In genomic region chr12:43789941-43790340, GRCh38 we compare ENCODE assay signal across 10 cellular contexts. TPM values are rescaled to one million over a fixed set of nuclear protein-coding genes. Genes with fewer than 3 reads are reported as not detected.
DNase-seq lines count a peak whose midpoint lies in the region; ATAC-seq and TF ChIP-seq lines count a peak whose summit lies in the region.
"Had no signal": no experiment of that assay in that cellular context is flagged by ENCODE, and none has a peak within 500 bp of the region (broad histone marks: within the 10 kb centered on the region; RNA-seq: fewer than 3 reads in every experiment).

No MANE protein-coding gene starts in this region.

- no peak for TF ChIP-seq CTCF in PC-3 (conservative IDR thresholded peaks at IDR 0.05; ENCODE audit: low read depth, low read length)

- H3K36me3 Mint-ChIP-seq in stimulated activated naive B cell treated with anti-CD40 and anti-IgM and Interleukin-4, amounts not matched to agents 10 μg/mL and 1 μg/mL and 100 μg/mL, for 72 hours = peaks cover 23 to 33% of the 10 kb centered on the region in 2 donors

- POLR2A ChIA-PET in PC-3 (lab: Charles Lee; ENCODE audit: unreplicated experiment) = no interaction called here

- no peak overlapping the region for H3K4me3 ChIP-seq in PC-3 (ENCODE audit: low read length)
- H3K4me3 ChIP-seq: right atrium auricular region had no signal

- H3K27me3 Mint-ChIP-seq in stimulated activated naive B cell treated with anti-CD40 and anti-IgM and Interleukin-4, amounts not matched to agents 10 μg/mL and 1 μg/mL and 100 μg/mL, for 72 hours = no peaks in the 10 kb centered on the region

- H3K27me3 ChIP-seq in PC-3 (ENCODE audit: low read length) = no peaks in the 10 kb centered on the region
- H3K27me3 ChIP-seq: right atrium auricular region had no signal

- H3K4me1 Mint-ChIP-seq in stimulated activated naive B cell treated with anti-CD40 and anti-IgM and Interleukin-4, amounts not matched to agents 10 μg/mL and 1 μg/mL and 100 μg/mL, for 72 hours = peaks cover 0 to 6% of the 10 kb centered on the region in 2 donors

- intact Hi-C loops in PC-3 (cut with micrococcal nuclease) = no loop called here

- no peaks in the 10 kb centered on the region for H3K79me2 ChIP-seq in PC-3 (ENCODE audit: low read length)

- no peak for ATAC-seq in PC-3
- no peak for ATAC-seq in stimulated activated naive B cell treated with anti-CD40 and anti-IgM and Interleukin-4, amounts not matched to agents 10 μg/mL and 1 μg/mL and 100 μg/mL, for 72 hours (replicated peaks)
- ATAC-seq in stimulated activated naive CD8-positive, alpha-beta T cell treated with anti-CD3 and anti-CD28 coated beads, Interleukin-15, Interleukin-2, amounts not matched to agents 100 U/mL and 50 U/mL, for 24 hours = no peak

- H3K36me3 ChIP-seq in PC-3 (ENCODE audit: low read depth, low read length) = peaks cover 14% of the 10 kb centered on the region

- no peaks in the 10 kb centered on the region for H3K9me3 Mint-ChIP-seq in stimulated activated naive B cell treated with anti-CD40 and anti-IgM and Interleukin-4, amounts not matched to agents 10 μg/mL and 1 μg/mL and 100 μg/mL, for 72 hours

- no TSS peak for BruUV-seq in PC-3 (replicated peaks; lab: Mats Ljungman, UMichigan)

- no peaks in the 10 kb centered on the region for H3K9me3 ChIP-seq in PC-3 (ENCODE audit: low read length)
- H3K9me3 ChIP-seq: right atrium auricular region had no signal

- CTCF ChIA-PET in PC-3 (lab: Charles Lee) = no interaction called here

- peak overlapping the region; percentile 56 for H3K27ac Mint-ChIP-seq in stimulated activated naive B cell treated with anti-CD40 and anti-IgM and Interleukin-4, amounts not matched to agents 10 μg/mL and 1 μg/mL and 100 μg/mL, for 72 hours

- no peak overlapping the region for H3K4me2 ChIP-seq in PC-3 (ENCODE audit: low read length)

- H3K9ac ChIP-seq in PC-3 (ENCODE audit: low read length) = no peak overlapping the region

- peaks cover 35% of the 10 kb centered on the region for H3K4me1 ChIP-seq in PC-3 (ENCODE audit: insufficient read depth, low read length)
- H3K4me1 ChIP-seq: right atrium auricular region had no signal

- no peak overlapping the region for H2AFZ ChIP-seq in PC-3 (ENCODE audit: low read length)

- H3F3A ChIP-seq in PC-3 (ENCODE audit: low read length, unreplicated experiment) = no peaks in the 10 kb centered on the region

- DNase-seq in NCI-H345 (lab: John Stamatoyannopoulos, UW) (peak; percentile 2), NCI-H345 treated with DMSO at 0.1 percent for 48 hours (lab: John Stamatoyannopoulos, UW; ENCODE audit: unreplicated experiment) (no peak), PC-3 (peak; percentile 51), fibroblast of gingiva (ENCODE audit: low read depth) (peak; percentile 24), T-helper 9 cell (no peak), GF-D8 (lab: John Stamatoyannopoulos, UW) (no peak)
- no peak for DNase-seq in stimulated activated naive B cell treated with anti-CD40 and anti-IgM and Interleukin-4, amounts not matched to agents 10 μg/mL and 1 μg/mL and 100 μg/mL, for 72 hours
- no peak for DNase-seq in stimulated activated naive CD8-positive, alpha-beta T cell treated with anti-CD3 and anti-CD28 coated beads, Interleukin-15, Interleukin-2, amounts not matched to agents 100 U/mL and 50 U/mL, for 24 hours
- DNase-seq: effector CD4-positive, alpha-beta T cell had no signal

- H3K27ac ChIP-seq in PC-3 (ENCODE audit: low read length) = no peak overlapping the region
- H3K27ac ChIP-seq: right atrium auricular region had no signal

- no peaks in the 10 kb centered on the region for H4K20me1 ChIP-seq in PC-3 (ENCODE audit: low read length)

- H3K9me2 ChIP-seq in PC-3 (replicated peaks; ENCODE audit: low read length) = no peaks in the 10 kb centered on the region

- no peak overlapping the region for H3K4me3 Mint-ChIP-seq in stimulated activated naive B cell treated with anti-CD40 and anti-IgM and Interleukin-4, amounts not matched to agents 10 μg/mL and 1 μg/mL and 100 μg/mL, for 72 hours

RNA-seq across cellular contexts. Expression of gene TWF1, which starts 16.2 kb away (rescaled TPM):
- total RNA-seq in PC-3 (2014; rRNA removed) = 167 and 226 TPM in 2 replicates

RNA-seq across cellular contexts. Expression of gene IRAK4, which starts 31.2 kb away (rescaled TPM):
- 5.6 and 8.9 TPM in 2 replicates for total RNA-seq in PC-3 (2014; rRNA removed)

RNA-seq across cellular contexts. Expression of gene PUS7L, which starts 31.4 kb away (rescaled TPM):
- total RNA-seq in PC-3 (2014; rRNA removed) = 9.1 and 14.6 TPM in 2 replicates

RNA-seq across cellular contexts. Expression of gene TMEM117, which starts 45.9 kb away (rescaled TPM):
- total RNA-seq in PC-3 (2014; rRNA removed) = 7.9 and 9.0 TPM in 2 replicates

Comparison
In these comparisons a context has a peak if more than half of its experiments do, and no peak if none do; other contexts are left out.
1. DNase-seq: peak in NCI-H345 (single experiment), PC-3 (single experiment) and fibroblast of gingiva (single experiment); none in NCI-H345 treated with DMSO at 0.1 percent for 48 hours (single experiment), stimulated activated naive B cell treated with anti-CD40 and anti-IgM and Interleukin-4, amounts not matched to agents 10 μg/mL and 1 μg/mL and 100 μg/mL, for 72 hours (single experiment), stimulated activated naive CD8-positive, alpha-beta T cell treated with anti-CD3 and anti-CD28 coated beads, Interleukin-15, Interleukin-2, amounts not matched to agents 100 U/mL and 50 U/mL, for 24 hours (single experiment), T-helper 9 cell (single experiment) and GF-D8 (single experiment).